Comparison of ENCODE assay signal across 9 cellular contexts in genomic region chr7:26278769-26279168, GRCh38. TPM values are rescaled to one million over a fixed set of nuclear protein-coding genes. Genes with fewer than 3 reads are reported as not detected.
DNase-seq lines count a peak whose midpoint lies in the region; ATAC-seq and TF ChIP-seq lines count a peak whose summit lies in the region.
"Had no signal": no experiment of that assay in that cellular context is flagged by ENCODE, and none has a peak within 500 bp of the region (broad histone marks: within the 10 kb centered on the region; RNA-seq: fewer than 3 reads in every experiment).

No MANE protein-coding gene starts in this region.

- CTCF ChIA-PET in Panc1 (lab: Charles Lee), result no interaction called here

- H3K27ac ChIP-seq in Panc1 (ENCODE audit: low read length), result no peak overlapping the region
- H3K27ac ChIP-seq in foreskin keratinocyte, result no peak overlapping the region
- H3K27ac ChIP-seq in vagina, result no peak overlapping the region
- H3K27ac ChIP-seq: WERI-Rb-1 had no signal

- TF ChIP-seq POLR2A in vagina (IDR thresholded peaks at IDR 0.05), result no peak

- ATAC-seq in GM19467 (IDR thresholded peaks at IDR 0.05; ENCODE audit: unreplicated experiment) (peak; percentile 39), Panc1 (peak; percentile 85; the same call in 1 of the 2 replicates), foreskin keratinocyte (peak; percentile 45), HG02763 (IDR thresholded peaks at IDR 0.05; ENCODE audit: unreplicated experiment) (no peak), HG02852 (IDR thresholded peaks at IDR 0.05; ENCODE audit: unreplicated experiment) (no peak)

- DNase-seq in CD1c-positive myeloid dendritic cell (ENCODE audit: extremely low spot score) (peak; percentile 41), Panc1 (ENCODE audit: low read depth, low spot score) (no peak), foreskin keratinocyte (peak in 1 of 2 donors; percentile 25), glutamatergic neuron (no peak), vagina (ENCODE audit: extremely low spot score in 2 of 2) (no peak)
- DNase-seq: WERI-Rb-1 had no signal

- POLR2A ChIA-PET in Panc1 (lab: Charles Lee), result no interaction called here

- H3K9me3 Mint-ChIP-seq in glutamatergic neuron (ENCODE audit: unreplicated experiment), result no peaks in the 10 kb centered on the region

- H3K9me3 ChIP-seq in Panc1 (ENCODE audit: control insufficient read depth, insufficient read depth, low read depth, low read length) (no peaks in the 10 kb centered on the region), vagina (no peaks in the 10 kb centered on the region)

- no peak overlapping the region for H3K4me3 ChIP-seq in Panc1 (ENCODE audit: low read depth in 2 of 2, low read length in 2 of 2)
- H3K4me3 ChIP-seq in vagina, result no peak overlapping the region

- H3K36me3 ChIP-seq in Panc1 (ENCODE audit: control insufficient read depth, insufficient read depth, low read length), result no peaks in the 10 kb centered on the region
- H3K36me3 ChIP-seq in vagina, result no peaks in the 10 kb centered on the region
- H3K36me3 ChIP-seq: WERI-Rb-1 had no signal

- peaks cover 3% of the 10 kb centered on the region for H3K27me3 Mint-ChIP-seq in glutamatergic neuron (ENCODE audit: unreplicated experiment)

- no peaks in the 10 kb centered on the region for H3K36me3 Mint-ChIP-seq in glutamatergic neuron (ENCODE audit: unreplicated experiment)

- H3K27me3 ChIP-seq in Panc1 (ENCODE audit: control insufficient read depth, insufficient read depth, low read length) (no peaks in the 10 kb centered on the region), foreskin keratinocyte (no peaks in the 10 kb centered on the region), vagina (no peaks in the 10 kb centered on the region)

- TF ChIP-seq CTCF in Panc1 (IDR thresholded peaks at IDR 0.05), result peak; percentile 60; the same call in 1 of the 2 replicates
- peak; percentile 69 for TF ChIP-seq CTCF in foreskin keratinocyte (conservative IDR thresholded peaks at IDR 0.05)
- TF ChIP-seq CTCF in glutamatergic neuron (IDR thresholded peaks at IDR 0.05; ENCODE audit: partially characterized antibody, unreplicated experiment), result no peak
- no peak for TF ChIP-seq CTCF in vagina (IDR thresholded peaks at IDR 0.05)

- in situ Hi-C loops in Panc1 (cut with HindIII; ENCODE audit: low pct_unique_long_range_greater_than_20kb, low sequenced_read_pairs), result no loop called here

- H3K4me1 ChIP-seq in Panc1 (ENCODE audit: control insufficient read depth, insufficient read depth, low read length) (0 out of 2 replicates have a peak, but pooled peaks cover 3% of the 10 kb centered on the region), foreskin keratinocyte (no peaks in the 10 kb centered on the region), vagina (no peaks in the 10 kb centered on the region)

- BruUV-seq in Panc1 (replicated peaks; lab: Mats Ljungman, UMichigan), result no TSS peak

- intact Hi-C loops in Panc1 (cut with micrococcal nuclease; ENCODE audit: unreplicated experiment), result loop anchor here (5.0 kb wide), 1 partner anchor 389 kb away; no protein-coding TSS in a partner anchor
- intact Hi-C loops in vagina (cut with DNase I), result no loop called here

- H3K27ac Mint-ChIP-seq in glutamatergic neuron (ENCODE audit: unreplicated experiment), result no peak overlapping the region

- H3K4me1 Mint-ChIP-seq in glutamatergic neuron (ENCODE audit: low read depth, unreplicated experiment), result no peaks in the 10 kb centered on the region

- H3K4me3 Mint-ChIP-seq in glutamatergic neuron (ENCODE audit: unreplicated experiment), result no peak overlapping the region

RNA-seq across cellular contexts. Expression of gene SNX10, which starts 12.9 kb away (rescaled TPM):
- total RNA-seq in Panc1 (2021; ENCODE audit: unreplicated experiment), result 21.8 TPM
- 7.3 TPM for polyA plus RNA-seq in Panc1 (2012; ENCODE audit: insufficient read length)
- 7.4 and 11.9 TPM in 2 replicates for total RNA-seq in foreskin keratinocyte
- polyA plus RNA-seq in foreskin keratinocyte, result 4.1 and 4.6 TPM in 2 replicates
- 6.1 TPM for total RNA-seq in glutamatergic neuron (ENCODE audit: unreplicated experiment)
- total RNA-seq in vagina, result 5.2 TPM

Comparison
In these comparisons a context has a peak if more than half of its experiments do, and no peak if none do; other contexts are left out.
1. ATAC-seq: peak in GM19467 (single experiment), Panc1 (single experiment) and foreskin keratinocyte (single experiment); none in HG02763 (single experiment) and HG02852 (single experiment).
2. CTCF ChIP-seq: peak in Panc1 (single experiment) and foreskin keratinocyte (single experiment); none in glutamatergic neuron (single experiment) and vagina (0 of 3).